Comparison of ENCODE assay signal across 1 cellular context in genomic region chr10:79328737-79329504, GRCh38.
TF ChIP-seq lines count a peak whose summit lies in the region.

No MANE protein-coding gene starts in this region.

TF ChIP-seq in K562, 482 proteins besides CTCF, POLR2A, EP300 and RAD21 (continued from another document and continues in another):
- TF ChIP-seq MAX (CRISPR knock-in tag; IDR thresholded peaks at IDR 0.05) (peak; percentile 29; the same call in 1 of the 2 replicates), KDM1A (IDR thresholded peaks at IDR 0.05) (no peak), NCOA4 (IDR thresholded peaks at IDR 0.05; ENCODE audit: partially characterized antibody) (no peak), GATA2 (CRISPR knock-in tag; IDR thresholded peaks at IDR 0.05) (no peak), NFATC3 (IDR thresholded peaks at IDR 0.05) (no peak), ATF1 (CRISPR knock-in tag; IDR thresholded peaks at IDR 0.05) (0 out of 2 replicates have a peak, but pooled peaks have one; percentile 7), ATF1 (tag; IDR thresholded peaks at IDR 0.05) (no peak), HMGN3 (IDR thresholded peaks at IDR 0.05; ENCODE audit: borderline replicate concordance, extremely low read depth, insufficient read length, low read depth, low read length) (no peak), ZNF778 (CRISPR knock-in tag; IDR thresholded peaks at IDR 0.05) (no peak), CEBPZ (IDR thresholded peaks at IDR 0.05; ENCODE audit: borderline replicate concordance, low read depth, low read length) (no peak), ASH1L (IDR thresholded peaks at IDR 0.05; ENCODE audit: borderline replicate concordance, low read depth, partially characterized antibody) (no peak), STAG1 (CRISPR knock-in tag; IDR thresholded peaks at IDR 0.05; ENCODE audit: borderline replicate concordance) (0 out of 2 replicates have a peak, but pooled peaks have one; percentile 12), POLR2AphosphoS2 (IDR thresholded peaks at IDR 0.05; ENCODE audit: low read length) (no peak), MXD1 (CRISPR knock-in tag; IDR thresholded peaks at IDR 0.05; ENCODE audit: borderline replicate concordance, poor library complexity, severe bottlenecking) (no peak), ARHGAP35 (IDR thresholded peaks at IDR 0.05; ENCODE audit: partially characterized antibody) (no peak), ZNF239 (CRISPR knock-in tag; IDR thresholded peaks at IDR 0.05) (no peak), NR2C1 (IDR thresholded peaks at IDR 0.05) (no peak), NR2C1 (tag; IDR thresholded peaks at IDR 0.05) (no peak), PHF20 (IDR thresholded peaks at IDR 0.05; ENCODE audit: partially characterized antibody) (no peak), DPF2 (IDR thresholded peaks at IDR 0.05) (no peak), HMBOX1 (IDR thresholded peaks at IDR 0.05) (no peak), TCF15 (CRISPR knock-in tag; IDR thresholded peaks at IDR 0.05) (no peak), ZFX (CRISPR knock-in tag; IDR thresholded peaks at IDR 0.05) (0 out of 2 replicates have a peak, but pooled peaks have one; percentile 22), NBN (IDR thresholded peaks at IDR 0.05; ENCODE audit: low read depth) (no peak), BDP1 (IDR thresholded peaks at IDR 0.05; ENCODE audit: insufficient read depth, insufficient read length) (no peak), GTF2B (IDR thresholded peaks at IDR 0.05; ENCODE audit: extremely low read depth, insufficient read length) (no peak), JUN (IDR thresholded peaks at IDR 0.05; ENCODE audit: borderline replicate concordance, low read depth, low read length) (peak; percentile 71; the same call in 1 of the 2 replicates), JUN (CRISPR knock-in tag; IDR thresholded peaks at IDR 0.05; ENCODE audit: borderline replicate concordance) (no peak), ETV1 (tag; conservative IDR thresholded peaks at IDR 0.05; ENCODE audit: low read depth) (no peak), CAMTA2 (CRISPR knock-in tag; conservative IDR thresholded peaks at IDR 0.05) (no peak), C11orf30 (IDR thresholded peaks at IDR 0.05; ENCODE audit: low read depth) (no peak), KDM2B (CRISPR knock-in tag; IDR thresholded peaks at IDR 0.05) (no peak), NFRKB (IDR thresholded peaks at IDR 0.05; ENCODE audit: low read depth) (no peak), JUND (IDR thresholded peaks at IDR 0.05; ENCODE audit: borderline replicate concordance, low read depth, low read length) (peak; percentile 60; the same call in 1 of the 2 replicates), JUND (tag; IDR thresholded peaks at IDR 0.05; ENCODE audit: borderline replicate concordance, low read depth, low read length) (no peak), FOXP1 (CRISPR knock-in tag; IDR thresholded peaks at IDR 0.05) (no peak), ZNF217 (CRISPR knock-in tag; IDR thresholded peaks at IDR 0.05) (no peak), ELF1 (tag; IDR thresholded peaks at IDR 0.05) (no peak), NCOA2 (IDR thresholded peaks at IDR 0.05; ENCODE audit: partially characterized antibody in 2 of 2) (no peak), RUNX1 (IDR thresholded peaks at IDR 0.05; ENCODE audit: low read depth) (no peak), E2F1 (CRISPR knock-in tag; IDR thresholded peaks at IDR 0.05) (no peak), PHB (CRISPR knock-in tag; IDR thresholded peaks at IDR 0.05) (no peak), E2F8 (IDR thresholded peaks at IDR 0.05; ENCODE audit: low read depth, partially characterized antibody) (no peak), ZNF121 (CRISPR knock-in tag; conservative IDR thresholded peaks at IDR 0.05) (no peak), EWSR1 (IDR thresholded peaks at IDR 0.05; ENCODE audit: borderline replicate concordance, low read depth, partially characterized antibody) (no peak), KDM4B (IDR thresholded peaks at IDR 0.05; ENCODE audit: borderline replicate concordance in 2 of 2, low read depth in 1 of 2) (no peak), ETS2 (tag; IDR thresholded peaks at IDR 0.05; ENCODE audit: borderline replicate concordance, poor library complexity, severe bottlenecking) (no peak), TFE3 (CRISPR knock-in tag; IDR thresholded peaks at IDR 0.05) (no peak), PCBP2 (IDR thresholded peaks at IDR 0.05; ENCODE audit: low read depth, low read length, poor library complexity, severe bottlenecking) (no peak), TFAM (CRISPR knock-in tag; conservative IDR thresholded peaks at IDR 0.05) (no peak), ZNF444 (CRISPR knock-in tag; IDR thresholded peaks at IDR 0.05) (no peak), FOSL1 (tag; conservative IDR thresholded peaks at IDR 0.05) (peak; percentile 77), CREB1 (IDR thresholded peaks at IDR 0.05) (no peak), CREB1 (CRISPR knock-in tag; IDR thresholded peaks at IDR 0.05) (no peak), HBP1 (CRISPR knock-in tag; IDR thresholded peaks at IDR 0.05) (no peak), HMG20B (CRISPR knock-in tag; IDR thresholded peaks at IDR 0.05) (no peak), ZNF511 (CRISPR knock-in tag; IDR thresholded peaks at IDR 0.05) (0 out of 2 replicates have a peak, but pooled peaks have one; percentile 15), USF1 (CRISPR knock-in tag; IDR thresholded peaks at IDR 0.05) (no peak), TCF3 (CRISPR knock-in tag; IDR thresholded peaks at IDR 0.05) (no peak), USF2 (CRISPR knock-in tag; IDR thresholded peaks at IDR 0.05) (no peak)
